Comparison of ENCODE assay signal across 10 cellular contexts in genomic region chr9:86093788-86094555, GRCh38. TPM values are rescaled to one million over a fixed set of nuclear protein-coding genes. Genes with fewer than 3 reads are reported as not detected.
DNase-seq lines count a peak whose midpoint lies in the region; ATAC-seq and TF ChIP-seq lines count a peak whose summit lies in the region.
"Had no signal": no experiment of that assay in that cellular context is flagged by ENCODE, and none has a peak within 500 bp of the region (broad histone marks: within the 10 kb centered on the region; RNA-seq: fewer than 3 reads in every experiment).

No MANE protein-coding gene starts in this region.

- no peaks in the 10 kb centered on the region for H3K9me3 ChIP-seq in Peyer's patch
- no peaks in the 10 kb centered on the region for H3K9me3 ChIP-seq in osteoblast (ENCODE audit: low read depth, low read length)

- H3K4me2 ChIP-seq in osteoblast (ENCODE audit: insufficient read depth, low read length), result no peak overlapping the region

- H2AFZ ChIP-seq in osteoblast (ENCODE audit: low read length), result no peak overlapping the region

- H3K4me1 ChIP-seq in Peyer's patch (peaks cover 0 to 17% (median 2%) of the 10 kb centered on the region in 4 donors), osteoblast (ENCODE audit: insufficient read depth, low read length) (peaks cover 12% of the 10 kb centered on the region)

- H3K79me2 ChIP-seq in osteoblast (ENCODE audit: insufficient read depth, low read length), result peaks cover 52% of the 10 kb centered on the region

- TF ChIP-seq CTCF in Peyer's patch (IDR thresholded peaks at IDR 0.05) (peak in 2 of 6 experiments; percentile 12 to 20), coronary artery (IDR thresholded peaks at IDR 0.05) (no peak), osteoblast (IDR thresholded peaks at IDR 0.05; ENCODE audit: extremely low read depth, low read depth, low read length) (no peak)

- TF ChIP-seq POLR2A in Peyer's patch (IDR thresholded peaks at IDR 0.05), result peak in 1 of 2 donors; percentile 50

- ATAC-seq in HG02798 (IDR thresholded peaks at IDR 0.05; ENCODE audit: poor library complexity, unreplicated experiment) (peak; percentile 41), left lobe of liver (peak; percentile 98), GM18858 (IDR thresholded peaks at IDR 0.05; ENCODE audit: unreplicated experiment) (no peak), HG03520 (IDR thresholded peaks at IDR 0.05; ENCODE audit: unreplicated experiment) (no peak)

- H3K27ac ChIP-seq in Peyer's patch, result peak overlapping the region in 3 of 4 donors; percentile 37 to 83 (median 73)
- no peak overlapping the region for H3K27ac ChIP-seq in coronary artery
- H3K27ac ChIP-seq in osteoblast (ENCODE audit: low read depth, low read length), result no peak overlapping the region

- H3K4me3 ChIP-seq in Peyer's patch (no peak overlapping the region), coronary artery (no peak overlapping the region), osteoblast (ENCODE audit: insufficient read depth, low read length) (no peak overlapping the region)
- H3K4me3 ChIP-seq: BLaER1 treated with 17β-estradiol and CSF1 and Interleukin-3, amounts not matched to agents 10 nM and 100 nM had no signal

- H3K36me3 ChIP-seq in Peyer's patch (no peaks in the 10 kb centered on the region), osteoblast (ENCODE audit: insufficient read depth, low read length) (no peaks in the 10 kb centered on the region)

- no peaks in the 10 kb centered on the region for H3K27me3 ChIP-seq in Peyer's patch
- H3K27me3 ChIP-seq in osteoblast (ENCODE audit: insufficient read depth, low read length), result no peaks in the 10 kb centered on the region
- H3K27me3 ChIP-seq: BLaER1 treated with 17β-estradiol and CSF1 and Interleukin-3, amounts not matched to agents 10 nM and 100 nM had no signal

- peak; percentile 39 for DNase-seq in CD1c-positive myeloid dendritic cell (ENCODE audit: extremely low spot score)
- peak in 2 of 3 donors; percentile 80 to 81 for DNase-seq in Peyer's patch
- peak; percentile 56 for DNase-seq in left lobe of liver (ENCODE audit: low spot score)
- DNase-seq in coronary artery (ENCODE audit: low spot score), result no peak
- no peak for DNase-seq in osteoblast (ENCODE audit: insufficient read length, low spot score, missing footprints)
- DNase-seq: aorta had no signal

- peaks cover 6% of the 10 kb centered on the region for H4K20me1 ChIP-seq in osteoblast (ENCODE audit: insufficient read depth, low read length)

RNA-seq across cellular contexts. Expression of gene GOLM1, which starts 5.4 kb away (rescaled TPM):
- total RNA-seq in Peyer's patch (10 to 100 TPM; 52.7 to 59.7 (median 56.2) TPM), left lobe of liver (5.7 TPM), osteoblast (85.0 and 92.2 TPM in 2 replicates)

Comparison
In these comparisons a context has a peak if more than half of its experiments do, and no peak if none do; other contexts are left out.
1. DNase-seq: peak in CD1c-positive myeloid dendritic cell (single experiment), Peyer's patch (2 of 3) and left lobe of liver (single experiment); none in coronary artery (single experiment) and osteoblast (single experiment).
2. ATAC-seq: peak in HG02798 (single experiment) and left lobe of liver (single experiment); none in GM18858 (single experiment) and HG03520 (single experiment).
3. H3K27ac ChIP-seq: peak in Peyer's patch (3 of 4); none in coronary artery (0 of 2) and osteoblast (single experiment).